ENCODE assay signal across 28 cellular contexts in genomic region chr6:100456881-100457220, GRCh38. TPM values are rescaled to one million over a fixed set of nuclear protein-coding genes. Genes with fewer than 3 reads are reported as not detected.
A peak's percentile ranks its signal among the peaks of the same experiment; 100 is the strongest.
DNase-seq lines count a peak whose midpoint lies in the region; ATAC-seq and TF ChIP-seq lines count a peak whose summit lies in the region.
"Had no signal": no experiment of that assay in that cellular context is flagged by ENCODE, and none has a peak within 500 bp of the region (broad histone marks: within the 10 kb centered on the region; RNA-seq: fewer than 3 reads in every experiment).

No MANE protein-coding gene starts in this region.

- intact Hi-C loops in body of pancreas (cut with DNase I) (no loop called here), psoas muscle (cut with DNase I) (no loop called here)

- ATAC-seq in body of pancreas: no peak
- ATAC-seq in psoas muscle: no peak
- no peak for ATAC-seq in SK-N-SH treated with all-trans-retinoic acid at 6 μM for 48 hours
- ATAC-seq: activated naive CD4-positive, alpha-beta T cell treated with anti-CD3 and anti-CD28 coated beads, Interleukin-2, amount 50 U/mL, for 72 hours; gastroesophageal sphincter; left lung had no signal

- peaks cover 0 to 22% of the 10 kb centered on the region in 2 donors for H3K27me3 ChIP-seq in body of pancreas
- H3K27me3 ChIP-seq in kidney epithelial cell (ENCODE audit: control insufficient read depth, insufficient read depth, low read length): peaks cover 48% of the 10 kb centered on the region
- H3K27me3 ChIP-seq in psoas muscle (ENCODE audit: insufficient read depth in 3 of 3, low read length in 2 of 3): peaks cover 0 to 46% (median 3%) of the 10 kb centered on the region in 3 donors

- H3K36me3 ChIP-seq in body of pancreas (replicated peaks in 1 of 2; ENCODE audit: insufficient read depth in 1 of 2, low read depth in 2 of 2) (no peaks in the 10 kb centered on the region), kidney epithelial cell (ENCODE audit: control insufficient read depth, insufficient read depth, low read length) (no peaks in the 10 kb centered on the region), psoas muscle (ENCODE audit: insufficient read depth in 1 of 2, low read depth in 1 of 2) (no peaks in the 10 kb centered on the region)
- H3K36me3 ChIP-seq: gastroesophageal sphincter, left lung had no signal

- H3K4me1 ChIP-seq in body of pancreas: peaks cover 27% of the 10 kb centered on the region
- H3K4me1 ChIP-seq in psoas muscle: peaks cover 15% of the 10 kb centered on the region
- H3K4me1 ChIP-seq: left lung had no signal

- H3K9me3 ChIP-seq in body of pancreas (no peaks in the 10 kb centered on the region), psoas muscle (no peaks in the 10 kb centered on the region)
- H3K9me3 ChIP-seq: left lung had no signal

- no peak for TF ChIP-seq POLR2A in body of pancreas (IDR thresholded peaks at IDR 0.05)

- no peak for TF ChIP-seq CTCF in HFF-Myc (IDR thresholded peaks at IDR 0.05; ENCODE audit: low read depth, low read length, missing control alignments)
- TF ChIP-seq CTCF in body of pancreas (IDR thresholded peaks at IDR 0.05): no peak
- no peak for TF ChIP-seq CTCF in kidney epithelial cell (IDR thresholded peaks at IDR 0.05; ENCODE audit: insufficient read depth, low read length, poor library complexity, severe bottlenecking)
- TF ChIP-seq CTCF in psoas muscle (IDR thresholded peaks at IDR 0.05): no peak

- 38 to 57% methylated on average over 9 of the region's 9 CpGs for WGBS in body of pancreas, 2 donors
- WGBS in psoas muscle, 3 donors: 20 to 37% (median 24%) methylated on average over 9 of the region's 9 CpGs

- peak overlapping the region; percentile 73 to 93 (median 82) for H3K27ac ChIP-seq in body of pancreas
- peak overlapping the region; percentile 96 for H3K27ac ChIP-seq in psoas muscle
- no peak overlapping the region for H3K27ac ChIP-seq in substantia nigra (ENCODE audit: low read depth, low read length, poor library complexity, severe bottlenecking)
- H3K27ac ChIP-seq: BLaER1 treated with 17β-estradiol and CSF1 and Interleukin-3, amounts not matched to agents 10 nM and 100 nM; gastroesophageal sphincter; hepatocyte; left lung had no signal

- DNase-seq in HFF-Myc (ENCODE audit: extremely low read depth, low read depth) (no peak), body of pancreas (no peak), kidney epithelial cell (ENCODE audit: low read depth) (no peak), psoas muscle (no peak), Kasumi-1 (lab: John Stamatoyannopoulos, UW) (no peak), substantia nigra (lab: John Stamatoyannopoulos, UW) (no peak)
- DNase-seq in effector CD4-positive, alpha-beta T cell: no peak
- DNase-seq: activated CD4-positive, alpha-beta T cell treated with anti-CD3 and anti-CD28 coated beads for 1 hour; amygdala; left lung; NCI-H1048; occipital lobe; RPMI8226; stimulated activated naive CD4-positive, alpha-beta T cell; T-helper 2 cell had no signal

- H3K4me3 ChIP-seq in HFF-Myc (replicated peaks; ENCODE audit: low read depth, low read length): peak overlapping the region; percentile 89
- no peak overlapping the region for H3K4me3 ChIP-seq in body of pancreas
- H3K4me3 ChIP-seq in kidney epithelial cell (ENCODE audit: low read depth, low read length): peak overlapping the region; percentile 51
- H3K4me3 ChIP-seq in psoas muscle: peak overlapping the region; percentile 84
- H3K4me3 ChIP-seq: gastroesophageal sphincter, hepatocyte, left lung, smooth muscle cell had no signal

TF ChIP-seq in SK-N-SH treated with all-trans-retinoic acid at 6 μM for 48 hours, 23 proteins besides CTCF, POLR2A, EP300 and RAD21:
- TF ChIP-seq ESRRG (CRISPR knock-in tag; IDR thresholded peaks at IDR 0.05) (no peak), ZFP30 (CRISPR knock-in tag; IDR thresholded peaks at IDR 0.05) (no peak), ZNF70 (CRISPR knock-in tag; IDR thresholded peaks at IDR 0.05) (no peak), CSRNP3 (CRISPR knock-in tag; IDR thresholded peaks at IDR 0.05) (no peak), RARB (CRISPR knock-in tag; IDR thresholded peaks at IDR 0.05) (no peak), SNAI2 (CRISPR knock-in tag; IDR thresholded peaks at IDR 0.05) (no peak), ARNTL (CRISPR knock-in tag; IDR thresholded peaks at IDR 0.05; ENCODE audit: borderline replicate concordance, low read depth) (no peak), OSR1 (CRISPR knock-in tag; IDR thresholded peaks at IDR 0.05) (no peak), ZC3H10 (CRISPR knock-in tag; IDR thresholded peaks at IDR 0.05) (no peak), PPARA (CRISPR knock-in tag; IDR thresholded peaks at IDR 0.05; ENCODE audit: borderline replicate concordance) (no peak), TCF4 (CRISPR knock-in tag; IDR thresholded peaks at IDR 0.05; ENCODE audit: borderline replicate concordance) (no peak), ZNF8 (CRISPR knock-in tag; IDR thresholded peaks at IDR 0.05) (no peak)
- TF ChIP-seq, protein P1, sequence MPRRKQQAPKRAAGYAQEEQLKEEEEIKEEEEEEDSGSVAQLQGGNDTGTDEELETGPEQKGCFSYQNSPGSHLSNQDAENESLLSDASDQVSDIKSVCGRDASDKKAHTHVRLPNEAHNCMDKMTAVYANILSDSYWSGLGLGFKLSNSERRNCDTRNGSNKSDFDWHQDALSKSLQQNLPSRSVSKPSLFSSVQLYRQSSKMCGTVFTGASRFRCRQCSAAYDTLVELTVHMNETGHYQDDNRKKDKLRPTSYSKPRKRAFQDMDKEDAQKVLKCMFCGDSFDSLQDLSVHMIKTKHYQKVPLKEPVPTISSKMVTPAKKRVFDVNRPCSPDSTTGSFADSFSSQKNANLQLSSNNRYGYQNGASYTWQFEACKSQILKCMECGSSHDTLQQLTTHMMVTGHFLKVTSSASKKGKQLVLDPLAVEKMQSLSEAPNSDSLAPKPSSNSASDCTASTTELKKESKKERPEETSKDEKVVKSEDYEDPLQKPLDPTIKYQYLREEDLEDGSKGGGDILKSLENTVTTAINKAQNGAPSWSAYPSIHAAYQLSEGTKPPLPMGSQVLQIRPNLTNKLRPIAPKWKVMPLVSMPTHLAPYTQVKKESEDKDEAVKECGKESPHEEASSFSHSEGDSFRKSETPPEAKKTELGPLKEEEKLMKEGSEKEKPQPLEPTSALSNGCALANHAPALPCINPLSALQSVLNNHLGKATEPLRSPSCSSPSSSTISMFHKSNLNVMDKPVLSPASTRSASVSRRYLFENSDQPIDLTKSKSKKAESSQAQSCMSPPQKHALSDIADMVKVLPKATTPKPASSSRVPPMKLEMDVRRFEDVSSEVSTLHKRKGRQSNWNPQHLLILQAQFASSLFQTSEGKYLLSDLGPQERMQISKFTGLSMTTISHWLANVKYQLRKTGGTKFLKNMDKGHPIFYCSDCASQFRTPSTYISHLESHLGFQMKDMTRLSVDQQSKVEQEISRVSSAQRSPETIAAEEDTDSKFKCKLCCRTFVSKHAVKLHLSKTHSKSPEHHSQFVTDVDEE (CRISPR knock-in tag; IDR thresholded peaks at IDR 0.05): no peak

RNA-seq across cellular contexts. Expression of gene SIM1, which starts 7.9 kb away (rescaled TPM):
- total RNA-seq in body of pancreas (1 to 10 TPM; 3.6 to 6.9 TPM), kidney epithelial cell (2.0 and 2.9 TPM in 2 replicates), psoas muscle (10 to 100 TPM in 1 of 4 donors, 1 to 10 TPM in 2, under 1 TPM in 1; 0.60 to 14.4 (median 5.4) TPM)
- 10 to 100 TPM in 1 of 3 donors, 1 to 10 TPM in 1, under 1 TPM in 1; 0.76 to 11.2 (median 4.7) TPM for polyA plus RNA-seq in psoas muscle
- total RNA-seq: activated naive CD4-positive, alpha-beta T cell treated with anti-CD3 and anti-CD28 coated beads, Interleukin-2, amount 50 U/mL, for 72 hours; cerebellum; dermis microvascular lymphatic vessel endothelial cell; fibroblast of lung; gastroesophageal sphincter; left lung; NCI-H460; occipital lobe; SK-MEL-5; smooth muscle cell; temporal lobe had no signal
- polyA plus RNA-seq: fibroblast of lung, hepatocyte, smooth muscle cell, urinary bladder had no signal

Comparison
In these comparisons a context has a peak if more than half of its experiments do, and no peak if none do; other contexts are left out.
1. H3K4me3 ChIP-seq: peak in HFF-Myc (single experiment), kidney epithelial cell (single experiment) and psoas muscle (single experiment); none in body of pancreas (0 of 2).